28 cellular contexts compared by ENCODE assay signal in genomic region chr6:160859822-160860221, GRCh38.
"Had no signal": no experiment of that assay in that cellular context is flagged by ENCODE, and none has a peak within 500 bp of the region (broad histone marks: within the 10 kb centered on the region; RNA-seq: fewer than 3 reads in every experiment).

No MANE protein-coding gene starts in this region.

- FAIRE-seq: keratinocyte, urothelium cell line had no signal

- DNase-seq: colonic mucosa; effector CD8-positive, alpha-beta T cell; endodermal cell; foreskin keratinocyte; glutamatergic neuron; heart right ventricle; hypothalamus; left ventricle myocardium superior; lower lobe of right lung; naive thymus-derived CD8-positive, alpha-beta T cell; nephron progenitor cell; occipital lobe; ovary; psoas muscle; right cardiac atrium; sigmoid colon; stimulated activated CD4-positive, alpha-beta T cell treated with anti-CD3 and anti-CD28 coated beads, Interleukin-2, amount 100 ng/mL, for 24 hours; stimulated activated CD4-positive, alpha-beta T cell treated with anti-CD3 and anti-CD28 coated beads, Interleukin-4, amount 100 ng/mL, for 24 hours; stimulated activated naive CD4-positive, alpha-beta T cell treated with Interleukin-2 at 50 U/mL for 16 hours; stomach; testis; tibial artery had no signal

- H3K36me3 ChIP-seq: colonic mucosa, esophagus muscularis mucosa, gastroesophageal sphincter, heart right ventricle, lower lobe of right lung, ovary, sigmoid colon, stomach, tibial artery had no signal

- H3K27ac ChIP-seq: colonic mucosa, epithelial cell of prostate, esophagus muscularis mucosa, foreskin keratinocyte, gastroesophageal sphincter, heart right ventricle, lower lobe of right lung, ovary, psoas muscle, sigmoid colon, stomach, testis, tibial artery had no signal

- H3K4me3 ChIP-seq: colonic mucosa, esophagus muscularis mucosa, gastroesophageal sphincter, heart right ventricle, lower lobe of right lung, ovary, psoas muscle, sigmoid colon, stomach, testis, tibial artery had no signal

- H3K9me3 ChIP-seq: colonic mucosa, esophagus muscularis mucosa, gastroesophageal sphincter, heart right ventricle, lower lobe of right lung, ovary, psoas muscle, stomach, testis, tibial artery had no signal

- H3K4me1 ChIP-seq: colonic mucosa, esophagus muscularis mucosa, foreskin keratinocyte, gastroesophageal sphincter, heart right ventricle, lower lobe of right lung, psoas muscle, sigmoid colon, stomach, testis, tibial artery had no signal

- ATAC-seq: foreskin keratinocyte; gastroesophageal sphincter; heart right ventricle; left ventricle myocardium superior; lower lobe of right lung; naive thymus-derived CD8-positive, alpha-beta T cell; psoas muscle; right cardiac atrium; stimulated activated effector memory CD8-positive, alpha-beta T cell treated with anti-CD3 and anti-CD28 coated beads, Interleukin-12 subunit alpha, Interleukin-12 subunit beta, amount 100 ng/mL, for 72 hours had no signal

- H3K27me3 ChIP-seq: colonic mucosa, esophagus muscularis mucosa, foreskin keratinocyte, gastroesophageal sphincter, heart right ventricle, ovary, sigmoid colon, stomach, testis, tibial artery had no signal
